In the genomic region with DNA sequence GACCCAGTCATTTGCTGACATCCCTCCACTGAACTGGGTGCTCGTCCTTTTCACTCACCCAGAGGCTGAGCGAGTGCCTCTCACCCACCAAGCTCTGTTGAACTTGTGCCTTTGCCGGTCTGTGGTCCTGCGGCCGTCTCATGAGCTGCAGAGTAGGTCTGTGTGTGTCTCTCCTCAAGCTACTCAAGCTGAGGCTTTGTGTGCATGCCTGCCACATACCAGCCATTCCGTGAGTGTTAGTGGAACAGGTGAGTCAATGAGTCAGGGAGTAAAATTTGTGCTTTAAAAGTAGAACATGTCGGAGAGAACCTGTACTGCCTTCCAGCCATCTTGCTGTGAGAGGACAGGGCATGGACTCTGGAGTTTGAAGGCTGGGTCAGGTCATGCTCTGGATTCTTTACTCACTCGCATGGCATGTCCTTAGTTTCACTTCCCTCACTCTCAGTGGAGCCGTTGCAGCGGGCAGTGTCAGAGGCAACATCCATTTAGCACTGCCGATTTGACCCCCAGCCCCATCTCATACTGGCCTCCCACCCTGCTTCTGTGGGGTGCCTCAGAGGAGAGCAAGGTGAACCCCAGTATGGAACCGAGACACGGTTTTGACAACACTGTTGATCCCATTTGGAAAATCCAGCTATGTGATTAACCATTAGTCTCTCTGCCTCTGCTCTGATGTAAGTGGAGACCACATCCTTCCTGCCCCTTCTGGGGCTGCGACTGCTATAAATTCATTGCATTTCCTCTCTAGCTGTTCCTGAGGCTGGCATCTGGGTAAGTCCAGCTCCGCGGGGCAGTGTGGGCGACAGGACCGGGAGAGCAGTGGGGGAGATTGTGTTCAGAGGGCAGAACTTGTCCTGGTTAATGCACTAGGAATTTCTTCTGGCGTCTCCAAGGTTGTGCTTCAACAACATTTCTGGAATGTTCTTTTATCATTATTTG, we compare ENCODE assay signal across 8 cellular contexts. TPM values are rescaled to one million over a fixed set of nuclear protein-coding genes. Genes with fewer than 3 reads are reported as not detected.
DNase-seq lines count a peak whose midpoint lies in the region; ATAC-seq and TF ChIP-seq lines count a peak whose summit lies in the region.

A gene (plus strand): TSS at position 751 of the 939 bp plus-strand sequence. CDS start 2,628 bp downstream, outside the sequence.

- WGBS in sigmoid colon, 2 donors = 53 to 84% methylated on average over 19 of the region's 19 CpGs

- TF ChIP-seq POLR2A in sigmoid colon (IDR thresholded peaks at IDR 0.05) = peak; percentile 16 to 28

- TF ChIP-seq CTCF in Loucy (conservative IDR thresholded peaks at IDR 0.05; ENCODE audit: low read length) (no peak), fibroblast of villous mesenchyme (IDR thresholded peaks at IDR 0.05; ENCODE audit: insufficient read depth, low read depth, low read length) (no peak), sigmoid colon (IDR thresholded peaks at IDR 0.05) (no peak), type B pancreatic cell (conservative IDR thresholded peaks at IDR 0.05) (no peak)

- H4K20me1 ChIP-seq in Loucy (ENCODE audit: insufficient read depth, low read length, poor library complexity, severe bottlenecking) = no peaks in the 10 kb centered on the region

- peaks cover 28% of the 10 kb centered on the region for H3K4me1 Mint-ChIP-seq in activated CD4-positive, alpha-beta memory T cell treated with anti-CD3 and anti-CD28 coated beads, Interleukin-2, amount 10 ng/mL, durations not matched to agents 7 days and 5 days
- no peaks in the 10 kb centered on the region for H3K4me1 Mint-ChIP-seq in type B pancreatic cell (ENCODE audit: unreplicated experiment)

- ATAC-seq in GM18907 (IDR thresholded peaks at IDR 0.05; ENCODE audit: unreplicated experiment) = peak; percentile 79
- no peak for ATAC-seq in HG03280 (IDR thresholded peaks at IDR 0.05; ENCODE audit: unreplicated experiment)

- H3K4me1 ChIP-seq in Loucy (ENCODE audit: insufficient read depth, low read length, poor library complexity, severe bottlenecking) (peaks cover 41% of the 10 kb centered on the region), sigmoid colon (no peaks in the 10 kb centered on the region)

- H3K27me3 ChIP-seq in Loucy (ENCODE audit: insufficient read depth, low read length, poor library complexity, severe bottlenecking) (no peaks in the 10 kb centered on the region), sigmoid colon (no peaks in the 10 kb centered on the region)

- peak within 1 kb of the TSS; percentile 85 for H3K9ac ChIP-seq in Loucy (ENCODE audit: low read depth, low read length, poor library complexity, severe bottlenecking)

- no peaks in the 10 kb centered on the region for H3K36me3 Mint-ChIP-seq in activated CD4-positive, alpha-beta memory T cell treated with anti-CD3 and anti-CD28 coated beads, Interleukin-2, amount 10 ng/mL, durations not matched to agents 7 days and 5 days (ENCODE audit: low read depth)
- H3K36me3 Mint-ChIP-seq in type B pancreatic cell = no peaks in the 10 kb centered on the region

- no peaks in the 10 kb centered on the region for H3K9me3 ChIP-seq in Loucy (ENCODE audit: insufficient read depth, low read depth, low read length)
- H3K9me3 ChIP-seq in sigmoid colon = no peaks in the 10 kb centered on the region

- intact Hi-C loops in sigmoid colon (cut with DNase I) = no loop called here

- peak within 1 kb of the TSS; percentile 65 for H2AFZ ChIP-seq in Loucy (ENCODE audit: low read length)

- peak within 1 kb of the TSS; percentile 45 for H3K4me3 Mint-ChIP-seq in activated CD4-positive, alpha-beta memory T cell treated with anti-CD3 and anti-CD28 coated beads, Interleukin-2, amount 10 ng/mL, durations not matched to agents 7 days and 5 days
- no peak within 1 kb of the TSS for H3K4me3 Mint-ChIP-seq in type B pancreatic cell

- CTCF ChIA-PET in activated CD4-positive, alpha-beta memory T cell treated with anti-CD3 and anti-CD28 coated beads, Interleukin-2, amount 10 ng/mL, durations not matched to agents 7 days and 5 days (lab: Charles Lee) = interaction anchor here (1.5 to 2.3 kb wide), 2 partner anchors 25 to 43 kb away, joined by 6 read pairs; no protein-coding TSS in a partner anchor

- POLR2A ChIA-PET in activated CD4-positive, alpha-beta memory T cell treated with anti-CD3 and anti-CD28 coated beads, Interleukin-2, amount 10 ng/mL, durations not matched to agents 7 days and 5 days (lab: Charles Lee) = interaction anchor here (1.4 kb wide), 1 partner anchor 206 kb away, joined by 3 read pairs; no protein-coding TSS in a partner anchor

- no peaks in the 10 kb centered on the region for H3K36me3 ChIP-seq in Loucy (ENCODE audit: insufficient read depth, low read length)
- H3K36me3 ChIP-seq in sigmoid colon = no peaks in the 10 kb centered on the region

- H3K9me3 Mint-ChIP-seq in activated CD4-positive, alpha-beta memory T cell treated with anti-CD3 and anti-CD28 coated beads, Interleukin-2, amount 10 ng/mL, durations not matched to agents 7 days and 5 days = no peaks in the 10 kb centered on the region
- no peaks in the 10 kb centered on the region for H3K9me3 Mint-ChIP-seq in type B pancreatic cell

- no peak for TF ChIP-seq EP300 in sigmoid colon (IDR thresholded peaks at IDR 0.05)

- peak within 1 kb of the TSS; percentile 84 for H3K4me3 ChIP-seq in Loucy (ENCODE audit: low read length, poor library complexity, severe bottlenecking)
- peak within 1 kb of the TSS; percentile 52 for H3K4me3 ChIP-seq in fibroblast of villous mesenchyme (ENCODE audit: low read depth, low read length)
- H3K4me3 ChIP-seq in sigmoid colon = peak within 1 kb of the TSS in 1 of 4 donors; percentile 32

- DNase-seq in activated CD4-positive, alpha-beta memory T cell treated with anti-CD3 and anti-CD28 coated beads, Interleukin-2, amount 10 ng/mL, durations not matched to agents 7 days and 5 days = peak; percentile 52
- DNase-seq in fibroblast of villous mesenchyme (ENCODE audit: low read depth) = peak; percentile 42
- DNase-seq in sigmoid colon = peak; percentile 68
- DNase-seq in HuH-7.5 (ENCODE audit: low spot score) = no peak
- no peak for DNase-seq in type B pancreatic cell (ENCODE audit: extremely low spot score, unreplicated experiment)

- peaks cover 49% of the 10 kb centered on the region for H3K27me3 Mint-ChIP-seq in activated CD4-positive, alpha-beta memory T cell treated with anti-CD3 and anti-CD28 coated beads, Interleukin-2, amount 10 ng/mL, durations not matched to agents 7 days and 5 days
- H3K27me3 Mint-ChIP-seq in type B pancreatic cell = no peaks in the 10 kb centered on the region

- H3K27ac Mint-ChIP-seq in activated CD4-positive, alpha-beta memory T cell treated with anti-CD3 and anti-CD28 coated beads, Interleukin-2, amount 10 ng/mL, durations not matched to agents 7 days and 5 days = peak within 1 kb of the TSS; percentile 23
- H3K27ac Mint-ChIP-seq in type B pancreatic cell = no peak within 1 kb of the TSS

- H3K79me2 ChIP-seq in Loucy (ENCODE audit: insufficient read depth, low read length) = peaks cover 14% of the 10 kb centered on the region; the same call in 1 of the 2 replicates

- peak within 1 kb of the TSS; percentile 78 for H3K4me2 ChIP-seq in Loucy (ENCODE audit: low read depth, low read length, poor library complexity, severe bottlenecking)

- H3K27ac ChIP-seq in sigmoid colon = peak within 1 kb of the TSS in 2 of 4 donors; percentile 22 to 32

- no peaks in the 10 kb centered on the region for H3K9me2 ChIP-seq in Loucy (replicated peaks; ENCODE audit: low read depth, low read length)

- H3F3A ChIP-seq in Loucy (ENCODE audit: low read depth) = no peaks in the 10 kb centered on the region

RNA-seq across cellular contexts. Expression of the gene that starts here (rescaled TPM):
- under 1 TPM; 0.25 to 0.40 TPM for total RNA-seq in activated CD4-positive, alpha-beta memory T cell treated with anti-CD3 and anti-CD28 coated beads, Interleukin-2, amount 10 ng/mL, durations not matched to agents 7 days and 5 days
- total RNA-seq in fibroblast of villous mesenchyme = 0.43 and 0.97 TPM in 2 replicates
- 1 to 10 TPM; 1.4 to 3.3 (median 3.0) TPM for total RNA-seq in sigmoid colon
- 1 to 10 TPM; 1.1 to 3.2 (median 1.8) TPM for polyA plus RNA-seq in sigmoid colon
- total RNA-seq in type B pancreatic cell (ENCODE audit: low replicate concordance) = not detected in 2 replicates

Comparison
In these comparisons a context has a peak if more than half of its experiments do, and no peak if none do; other contexts are left out.
1. Peak in DNase-seq in activated CD4-positive, alpha-beta memory T cell treated with anti-CD3 and anti-CD28 coated beads, Interleukin-2, amount 10 ng/mL, durations not matched to agents 7 days and 5 days; RNA of the gene not detected or under 1 TPM.
2. Peak in DNase-seq and H3K4me3 ChIP-seq in fibroblast of villous mesenchyme; RNA of the gene not detected or under 1 TPM.